ENCODE assay signal across 32 cellular contexts in genomic region chr15:34330279-34330678, GRCh38. TPM values are rescaled to one million over a fixed set of nuclear protein-coding genes. Genes with fewer than 3 reads are reported as not detected.
A peak's percentile ranks its signal among the peaks of the same experiment; 100 is the strongest.
DNase-seq lines count a peak whose midpoint lies in the region; ATAC-seq and TF ChIP-seq lines count a peak whose summit lies in the region.
"Had no signal": no experiment of that assay in that cellular context is flagged by ENCODE, and none has a peak within 500 bp of the region (broad histone marks: within the 10 kb centered on the region; RNA-seq: fewer than 3 reads in every experiment).

No MANE protein-coding gene starts in this region.

- CTCF ChIA-PET in activated CD4-positive, alpha-beta T cell treated with anti-CD3 and anti-CD28 coated beads for 36 hours (lab: Charles Lee), result interaction anchor here (0.9 to 4.6 kb wide), 7 partner anchors 9 to 89 kb away, joined by 3 to 33 read pairs (median 9); partner anchors contain the start of genes LPCAT4, NOP10 and NUTM1
- CTCF ChIA-PET in CD8-positive, alpha-beta T cell (lab: Charles Lee), result interaction anchor here (1.0 to 3.8 kb wide), 5 partner anchors 7 to 88 kb away, joined by 3 to 21 read pairs (median 12); partner anchors contain the start of genes LPCAT4, NOP10, NUTM1 and SLC12A6
- CTCF ChIA-PET in activated CD8-positive, alpha-beta T cell treated with anti-CD3 and anti-CD28 coated beads, Interleukin-2, amount 10 ng/mL, durations not matched to agents 7 days and 5 days (lab: Charles Lee), result interaction anchor here (1.3 to 3.8 kb wide), 6 partner anchors 8 to 89 kb away, joined by 4 to 35 read pairs (median 15); partner anchors contain the start of genes LPCAT4, NOP10, NUTM1 and SLC12A6

- no peak for DNase-seq in activated CD4-positive, alpha-beta T cell treated with anti-CD3 and anti-CD28 coated beads for 36 hours
- DNase-seq in activated CD4-positive, alpha-beta T cell treated with anti-CD3 and anti-CD28 coated beads for 1 hour, result no peak
- DNase-seq in CD8-positive, alpha-beta T cell, result no peak
- DNase-seq in activated CD8-positive, alpha-beta T cell treated with anti-CD3 and anti-CD28 coated beads, Interleukin-2, amount 10 ng/mL, durations not matched to agents 7 days and 5 days, result no peak
- DNase-seq in naive thymus-derived CD8-positive, alpha-beta T cell, result no peak
- DNase-seq in DMS53 (lab: John Stamatoyannopoulos, UW) (no peak), glomerular visceral epithelial cell (ENCODE audit: extremely low spot score) (no peak)
- DNase-seq: activated gamma-delta T cell treated with Interleukin-2 at 50 U/mL for 16 hours; aorta; Caco-2; cortex of kidney; DMS79 treated with DMSO at 0.1 percent for 48 hours; foreskin melanocyte; KBM-7; NCI-H1436 treated with DMSO at 0.1 percent for 48 hours; NCI-H510A; NK-92 treated with Interleukin-12 subunit alpha and Interleukin-12 subunit beta, amount 100 ng/mL, for 24 hours; ovary; PC-9; right cardiac atrium; SHP77; stimulated activated CD4-positive, alpha-beta T cell treated with anti-CD3 and anti-CD28 coated beads, Interleukin-12 subunit alpha, Interleukin-12 subunit beta, amount 100 ng/mL, for 4 hours; stimulated activated CD4-positive, alpha-beta T cell treated with anti-CD3 and anti-CD28 coated beads, Interleukin-4, amount 100 ng/mL, for 24 hours; trophoblast cell had no signal

- no peak overlapping the region for H3K4me3 Mint-ChIP-seq in activated CD4-positive, alpha-beta T cell treated with anti-CD3 and anti-CD28 coated beads for 36 hours
- H3K4me3 Mint-ChIP-seq in CD8-positive, alpha-beta T cell, result no peak overlapping the region
- H3K4me3 Mint-ChIP-seq in activated CD8-positive, alpha-beta T cell treated with anti-CD3 and anti-CD28 coated beads, Interleukin-2, amount 10 ng/mL, durations not matched to agents 7 days and 5 days, result no peak overlapping the region
- peak overlapping the region in 7 of 10 donors; percentile 3 to 69 (median 39) for H3K4me3 Mint-ChIP-seq in naive thymus-derived CD8-positive, alpha-beta T cell

- H3K4me1 ChIP-seq in CD8-positive, alpha-beta T cell (ENCODE audit: insufficient read depth, low read length), result peaks cover 86% of the 10 kb centered on the region
- H3K4me1 ChIP-seq: Caco-2 had no signal

- no peaks in the 10 kb centered on the region for H3K9me3 ChIP-seq in CD8-positive, alpha-beta T cell (ENCODE audit: low read length)
- H3K9me3 ChIP-seq: Caco-2, esophagus muscularis mucosa, ovary had no signal

- peaks cover 90% of the 10 kb centered on the region for H3K4me1 Mint-ChIP-seq in activated CD4-positive, alpha-beta T cell treated with anti-CD3 and anti-CD28 coated beads for 36 hours
- H3K4me1 Mint-ChIP-seq in CD8-positive, alpha-beta T cell (ENCODE audit: low read depth), result peaks cover 81% of the 10 kb centered on the region
- H3K4me1 Mint-ChIP-seq in activated CD8-positive, alpha-beta T cell treated with anti-CD3 and anti-CD28 coated beads, Interleukin-2, amount 10 ng/mL, durations not matched to agents 7 days and 5 days (ENCODE audit: low read depth), result peaks cover 73% of the 10 kb centered on the region
- H3K4me1 Mint-ChIP-seq in naive thymus-derived CD8-positive, alpha-beta T cell, result peaks cover 23 to 96% (median 62%) of the 10 kb centered on the region in 4 donors

- intact Hi-C loops in activated CD4-positive, alpha-beta T cell treated with anti-CD3 and anti-CD28 coated beads for 36 hours (cut with DNase I, micrococcal nuclease), result no loop called here
- intact Hi-C loops in CD8-positive, alpha-beta T cell (cut with DNase I, micrococcal nuclease), result loop anchor here in 1 of 2 experiments (5.0 to 10.0 kb wide), 2 partner anchors 37 to 635 kb away; partner anchors contain the start of genes AQR and LPCAT4

- no peaks in the 10 kb centered on the region for H3K27me3 ChIP-seq in CD8-positive, alpha-beta T cell (ENCODE audit: insufficient read depth, low read length)
- H3K27me3 ChIP-seq: cardiac muscle cell, esophagus muscularis mucosa, hepatocyte, ovary had no signal

- no peak overlapping the region for H3K27ac ChIP-seq in CD8-positive, alpha-beta T cell (ENCODE audit: low read depth, low read length)
- H3K27ac ChIP-seq: cardiac muscle cell, esophagus muscularis mucosa, hepatocyte, ovary, PC-9 had no signal

- peak overlapping the region; percentile 15 for H3K27ac Mint-ChIP-seq in activated CD4-positive, alpha-beta T cell treated with anti-CD3 and anti-CD28 coated beads for 36 hours
- peak overlapping the region; percentile 49 for H3K27ac Mint-ChIP-seq in CD8-positive, alpha-beta T cell
- H3K27ac Mint-ChIP-seq in activated CD8-positive, alpha-beta T cell treated with anti-CD3 and anti-CD28 coated beads, Interleukin-2, amount 10 ng/mL, durations not matched to agents 7 days and 5 days, result peak overlapping the region; percentile 5
- peak overlapping the region in 9 of 10 donors; percentile 69 to 92 (median 89) for H3K27ac Mint-ChIP-seq in naive thymus-derived CD8-positive, alpha-beta T cell

- H3K36me3 Mint-ChIP-seq in activated CD4-positive, alpha-beta T cell treated with anti-CD3 and anti-CD28 coated beads for 36 hours (ENCODE audit: low read depth), result peaks cover 8% of the 10 kb centered on the region
- no peaks in the 10 kb centered on the region for H3K36me3 Mint-ChIP-seq in CD8-positive, alpha-beta T cell
- peaks cover 18% of the 10 kb centered on the region for H3K36me3 Mint-ChIP-seq in activated CD8-positive, alpha-beta T cell treated with anti-CD3 and anti-CD28 coated beads, Interleukin-2, amount 10 ng/mL, durations not matched to agents 7 days and 5 days (ENCODE audit: low read depth)
- H3K36me3 Mint-ChIP-seq in naive thymus-derived CD8-positive, alpha-beta T cell, result no peaks in the 10 kb centered on the region

- H3K27me3 Mint-ChIP-seq in activated CD4-positive, alpha-beta T cell treated with anti-CD3 and anti-CD28 coated beads for 36 hours, result no peaks in the 10 kb centered on the region
- H3K27me3 Mint-ChIP-seq in CD8-positive, alpha-beta T cell (ENCODE audit: low read depth), result no peaks in the 10 kb centered on the region
- H3K27me3 Mint-ChIP-seq in activated CD8-positive, alpha-beta T cell treated with anti-CD3 and anti-CD28 coated beads, Interleukin-2, amount 10 ng/mL, durations not matched to agents 7 days and 5 days (ENCODE audit: low read depth), result no peaks in the 10 kb centered on the region
- no peaks in the 10 kb centered on the region for H3K27me3 Mint-ChIP-seq in naive thymus-derived CD8-positive, alpha-beta T cell

- ATAC-seq in activated CD4-positive, alpha-beta T cell treated with anti-CD3 and anti-CD28 coated beads for 36 hours, result no peak
- no peak for ATAC-seq in CD8-positive, alpha-beta T cell
- ATAC-seq in activated CD8-positive, alpha-beta T cell treated with anti-CD3 and anti-CD28 coated beads, Interleukin-2, amount 10 ng/mL, durations not matched to agents 7 days and 5 days, result no peak
- ATAC-seq in naive thymus-derived CD8-positive, alpha-beta T cell, result no peak
- no peak for ATAC-seq in HG03378 (IDR thresholded peaks at IDR 0.05; ENCODE audit: unreplicated experiment)
- ATAC-seq: right cardiac atrium had no signal

- TF ChIP-seq CTCF in CD8-positive, alpha-beta T cell (IDR thresholded peaks at IDR 0.05), result no peak

- POLR2A ChIA-PET in activated CD4-positive, alpha-beta T cell treated with anti-CD3 and anti-CD28 coated beads for 36 hours (lab: Charles Lee), result no interaction called here
- POLR2A ChIA-PET in CD8-positive, alpha-beta T cell (lab: Charles Lee), result interaction anchor here (1.5 to 3.6 kb wide), 3 partner anchors 7 to 36 kb away, joined by 8 to 30 read pairs (median 23); partner anchors contain the start of genes LPCAT4 and SLC12A6
- POLR2A ChIA-PET in activated CD8-positive, alpha-beta T cell treated with anti-CD3 and anti-CD28 coated beads, Interleukin-2, amount 10 ng/mL, durations not matched to agents 7 days and 5 days (lab: Charles Lee), result interaction anchor here (0.6 to 5.7 kb wide), 5 partner anchors 6 to 106 kb away, joined by 3 to 61 read pairs (median 3); partner anchors contain the start of genes EMC4, LPCAT4, NOP10 and NUTM1
- POLR2A ChIA-PET in naive thymus-derived CD8-positive, alpha-beta T cell (lab: Charles Lee), result interaction anchor here (0.8 to 15.0 kb wide), 5 partner anchors 6 to 228 kb away, joined by 3 to 215 read pairs (median 7); partner anchors contain the start of genes EMC4, EMC7, NOP10 and NUTM1

- no peaks in the 10 kb centered on the region for H3K9me3 Mint-ChIP-seq in activated CD4-positive, alpha-beta T cell treated with anti-CD3 and anti-CD28 coated beads for 36 hours (ENCODE audit: low read depth)
- H3K9me3 Mint-ChIP-seq in CD8-positive, alpha-beta T cell, result no peaks in the 10 kb centered on the region
- no peaks in the 10 kb centered on the region for H3K9me3 Mint-ChIP-seq in activated CD8-positive, alpha-beta T cell treated with anti-CD3 and anti-CD28 coated beads, Interleukin-2, amount 10 ng/mL, durations not matched to agents 7 days and 5 days (ENCODE audit: insufficient read depth)
- H3K9me3 Mint-ChIP-seq in naive thymus-derived CD8-positive, alpha-beta T cell, result no peaks in the 10 kb centered on the region

- no peaks in the 10 kb centered on the region for H3K36me3 ChIP-seq in CD8-positive, alpha-beta T cell (ENCODE audit: insufficient read depth, low read length)
- H3K36me3 ChIP-seq: cardiac muscle cell, ovary had no signal

- H3K4me3 ChIP-seq in CD8-positive, alpha-beta T cell (ENCODE audit: low read depth, low read length), result no peak overlapping the region
- H3K4me3 ChIP-seq: cardiac muscle cell, esophagus muscularis mucosa, hepatocyte, ovary, PC-9 had no signal

RNA-seq across cellular contexts. Expression of gene SLC12A6, which starts 7.3 kb away (rescaled TPM):
- 10 to 100 TPM; 18.2 to 22.1 TPM for total RNA-seq in activated CD4-positive, alpha-beta T cell treated with anti-CD3 and anti-CD28 coated beads for 36 hours
- total RNA-seq in CD8-positive, alpha-beta T cell, result 10 to 100 TPM; 55.7 to 60.8 TPM
- total RNA-seq in activated CD8-positive, alpha-beta T cell treated with anti-CD3 and anti-CD28 coated beads, Interleukin-2, amount 10 ng/mL, durations not matched to agents 7 days and 5 days, result 10 to 100 TPM; 24.8 to 25.3 TPM
- 100 to 1,000 TPM; 130 to 138 TPM for total RNA-seq in naive thymus-derived CD8-positive, alpha-beta T cell
- 10 to 100 TPM in 1 of 3 donors, 1 to 10 TPM in 2; 4.0 to 13.3 (median 7.3) TPM for polyA plus RNA-seq in naive thymus-derived CD8-positive, alpha-beta T cell

RNA-seq across cellular contexts. Expression of gene NOP10, which starts 12.7 kb away (rescaled TPM):
- total RNA-seq in activated CD4-positive, alpha-beta T cell treated with anti-CD3 and anti-CD28 coated beads for 36 hours, result 100 to 1,000 TPM; 217 to 313 TPM
- 10 to 100 TPM; 36.6 to 40.1 TPM for total RNA-seq in CD8-positive, alpha-beta T cell
- 100 to 1,000 TPM; 180 to 182 TPM for total RNA-seq in activated CD8-positive, alpha-beta T cell treated with anti-CD3 and anti-CD28 coated beads, Interleukin-2, amount 10 ng/mL, durations not matched to agents 7 days and 5 days
- 10 to 100 TPM; 61.7 to 64.4 TPM for total RNA-seq in naive thymus-derived CD8-positive, alpha-beta T cell
- 100 to 1,000 TPM; 239 to 320 (median 257) TPM for polyA plus RNA-seq in naive thymus-derived CD8-positive, alpha-beta T cell

RNA-seq across cellular contexts. Expression of gene NUTM1, which starts 12.8 kb away (rescaled TPM):
- not detected for total RNA-seq in activated CD4-positive, alpha-beta T cell treated with anti-CD3 and anti-CD28 coated beads for 36 hours
- total RNA-seq in CD8-positive, alpha-beta T cell, result not detected
- not detected for total RNA-seq in activated CD8-positive, alpha-beta T cell treated with anti-CD3 and anti-CD28 coated beads, Interleukin-2, amount 10 ng/mL, durations not matched to agents 7 days and 5 days
- total RNA-seq in naive thymus-derived CD8-positive, alpha-beta T cell, result not detected
- not detected for polyA plus RNA-seq in naive thymus-derived CD8-positive, alpha-beta T cell
- total RNA-seq: A172, aorta, Caco-2, esophagus muscularis mucosa, H4, hepatocyte, HT-29, mesenteric fat pad, ovary, PC-9, right cardiac atrium had no signal
- polyA plus RNA-seq: aorta, hepatocyte, ovary, right cardiac atrium had no signal

RNA-seq across cellular contexts. Expression of gene LPCAT4, which starts 36.7 kb away (rescaled TPM):
- 10 to 100 TPM; 44.4 to 52.7 TPM for total RNA-seq in activated CD4-positive, alpha-beta T cell treated with anti-CD3 and anti-CD28 coated beads for 36 hours
- 10 to 100 TPM; 30.9 to 36.3 TPM for total RNA-seq in CD8-positive, alpha-beta T cell
- 100 to 1,000 TPM; 106 to 115 TPM for total RNA-seq in activated CD8-positive, alpha-beta T cell treated with anti-CD3 and anti-CD28 coated beads, Interleukin-2, amount 10 ng/mL, durations not matched to agents 7 days and 5 days
- 10 to 100 TPM; 63.9 to 66.3 TPM for total RNA-seq in naive thymus-derived CD8-positive, alpha-beta T cell
- 10 to 100 TPM in 1 of 3 donors, 1 to 10 TPM in 2; 5.3 to 10.4 (median 8.2) TPM for polyA plus RNA-seq in naive thymus-derived CD8-positive, alpha-beta T cell

Comparison
In these comparisons a context has a peak if more than half of its experiments do, and no peak if none do; other contexts are left out.
1. H3K27ac Mint-ChIP-seq: peak in every context shown above with its lines; median percentile 89 in naive thymus-derived CD8-positive, alpha-beta T cell; 49 in CD8-positive, alpha-beta T cell; 15 in activated CD4-positive, alpha-beta T cell treated with anti-CD3 and anti-CD28 coated beads for 36 hours; 5 in activated CD8-positive, alpha-beta T cell treated with anti-CD3 and anti-CD28 coated beads, Interleukin-2, amount 10 ng/mL, durations not matched to agents 7 days and 5 days.
2. H3K4me3 Mint-ChIP-seq: peak in naive thymus-derived CD8-positive, alpha-beta T cell (7 of 10); none in activated CD4-positive, alpha-beta T cell treated with anti-CD3 and anti-CD28 coated beads for 36 hours (single experiment), CD8-positive, alpha-beta T cell (single experiment) and activated CD8-positive, alpha-beta T cell treated with anti-CD3 and anti-CD28 coated beads, Interleukin-2, amount 10 ng/mL, durations not matched to agents 7 days and 5 days (single experiment).